ENCODE assay signal across 16 cellular contexts in the genomic region with DNA sequence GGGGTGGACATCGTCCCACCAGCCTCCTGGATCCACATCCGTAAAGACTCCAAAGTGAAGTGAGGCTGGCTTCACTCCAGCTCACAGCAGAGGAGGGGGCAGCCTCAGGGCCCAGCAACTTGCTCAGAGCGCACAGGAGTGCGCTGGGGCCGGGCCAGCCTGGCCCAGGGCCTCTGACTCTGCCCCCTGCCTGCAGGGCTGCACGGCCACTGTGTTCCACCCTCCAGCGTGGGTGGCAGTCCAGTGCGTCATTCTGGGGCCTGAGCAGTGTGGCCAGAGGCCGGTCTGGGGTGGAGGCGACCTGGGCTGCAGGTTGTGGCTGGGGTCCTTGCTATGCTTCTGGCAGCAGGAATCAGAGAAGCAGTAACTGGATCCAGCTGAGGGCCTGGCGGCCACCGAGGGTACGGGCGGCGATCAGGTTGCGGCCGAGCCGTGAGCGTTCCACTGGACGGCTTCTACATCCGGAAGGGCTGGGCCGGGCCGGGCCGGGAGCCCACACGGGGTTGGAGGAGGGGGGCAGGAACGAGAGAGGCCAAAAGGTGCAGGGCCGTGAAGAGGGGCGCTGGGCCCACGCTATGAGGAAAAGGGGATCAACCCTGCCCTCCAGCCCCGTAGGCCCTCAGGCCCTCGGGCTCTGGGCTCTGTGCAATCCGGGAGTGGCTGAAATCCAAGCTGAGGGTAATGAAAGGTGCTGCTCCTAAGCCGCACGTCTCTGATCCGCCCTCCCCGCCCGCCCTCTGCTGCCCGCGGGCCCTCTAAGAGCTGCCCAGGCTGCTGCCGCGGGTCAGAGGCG. TPM values are rescaled to one million over a fixed set of nuclear protein-coding genes. Genes with fewer than 3 reads are reported as not detected.
DNase-seq lines count a peak whose midpoint lies in the region; ATAC-seq and TF ChIP-seq lines count a peak whose summit lies in the region.
"Had no signal": no experiment of that assay in that cellular context is flagged by ENCODE, and none has a peak within 500 bp of the region (broad histone marks: within the 10 kb centered on the region; RNA-seq: fewer than 3 reads in every experiment).

A gene with protein sequence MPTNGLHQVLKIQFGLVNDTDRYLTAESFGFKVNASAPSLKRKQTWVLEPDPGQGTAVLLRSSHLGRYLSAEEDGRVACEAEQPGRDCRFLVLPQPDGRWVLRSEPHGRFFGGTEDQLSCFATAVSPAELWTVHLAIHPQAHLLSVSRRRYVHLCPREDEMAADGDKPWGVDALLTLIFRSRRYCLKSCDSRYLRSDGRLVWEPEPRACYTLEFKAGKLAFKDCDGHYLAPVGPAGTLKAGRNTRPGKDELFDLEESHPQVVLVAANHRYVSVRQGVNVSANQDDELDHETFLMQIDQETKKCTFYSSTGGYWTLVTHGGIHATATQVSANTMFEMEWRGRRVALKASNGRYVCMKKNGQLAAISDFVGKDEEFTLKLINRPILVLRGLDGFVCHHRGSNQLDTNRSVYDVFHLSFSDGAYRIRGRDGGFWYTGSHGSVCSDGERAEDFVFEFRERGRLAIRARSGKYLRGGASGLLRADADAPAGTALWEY (plus strand): TSS at position 787 of the 793 bp plus-strand sequence. CDS start 155 bp downstream, outside the sequence.

- intact Hi-C loops in left colon (cut with DNase I, micrococcal nuclease): loop anchor here in 1 of 2 donors (10.0 kb wide), 1 partner anchor 77 kb away; no protein-coding TSS in a partner anchor
- intact Hi-C loops in upper lobe of right lung (cut with DNase I): no loop called here
- intact Hi-C loops in naive thymus-derived CD4-positive, alpha-beta T cell (cut with micrococcal nuclease): no loop called here

- H3K9me3 Mint-ChIP-seq in naive thymus-derived CD4-positive, alpha-beta T cell: no peaks in the 10 kb centered on the region
- H3K9me3 Mint-ChIP-seq: activated T-helper 2 cell treated with anti-CD3 and anti-CD28 coated beads, Interferon-gamma antibody, Interleukin-2, Interleukin-4, amounts not matched to agents 10 μg/mL and 5 μg/mL and 100 μg/mL, durations not matched to agents 14 hours and 24 hours and 36 hours had no signal

- H3K27me3 Mint-ChIP-seq in naive thymus-derived CD4-positive, alpha-beta T cell: peaks cover 0 to 9% (median 3%) of the 10 kb centered on the region in 5 donors

- no peak within 1 kb of the TSS for H3K27ac Mint-ChIP-seq in naive thymus-derived CD4-positive, alpha-beta T cell
- H3K27ac Mint-ChIP-seq: activated T-helper 2 cell treated with anti-CD3 and anti-CD28 coated beads, Interferon-gamma antibody, Interleukin-2, Interleukin-4, amounts not matched to agents 10 μg/mL and 5 μg/mL and 100 μg/mL, durations not matched to agents 14 hours and 24 hours and 36 hours; progenitor cell of endocrine pancreas had no signal

- CTCF ChIA-PET in naive thymus-derived CD4-positive, alpha-beta T cell (lab: Charles Lee): no interaction called here

- H3K9me3 ChIP-seq in cardiac muscle cell (ENCODE audit: low read depth) (no peaks in the 10 kb centered on the region), right atrium auricular region (no peaks in the 10 kb centered on the region), WERI-Rb-1 (ENCODE audit: severe bottlenecking) (peaks cover 4% of the 10 kb centered on the region), upper lobe of right lung (no peaks in the 10 kb centered on the region)
- no peaks in the 10 kb centered on the region for H3K9me3 ChIP-seq in naive thymus-derived CD4-positive, alpha-beta T cell (ENCODE audit: control insufficient read depth in 2 of 3, low read length in 3 of 3)

- peaks cover 6% of the 10 kb centered on the region for H3K4me1 ChIP-seq in cardiac muscle cell (ENCODE audit: low read depth)
- peaks cover 0 to 11% of the 10 kb centered on the region in 2 donors for H3K4me1 ChIP-seq in right atrium auricular region
- H3K4me1 ChIP-seq in upper lobe of right lung: peaks cover 9% of the 10 kb centered on the region
- no peaks in the 10 kb centered on the region for H3K4me1 ChIP-seq in naive thymus-derived CD4-positive, alpha-beta T cell (ENCODE audit: control insufficient read depth in 2 of 2, insufficient read depth in 2 of 2, low read length in 2 of 2)

- peak; percentile 30 for TF ChIP-seq CTCF in cardiac muscle cell (IDR thresholded peaks at IDR 0.05; ENCODE audit: low read depth, low read length)
- no peak for TF ChIP-seq CTCF in right atrium auricular region (IDR thresholded peaks at IDR 0.05)
- peak; percentile 39; the same call in 1 of the 2 replicates for TF ChIP-seq CTCF in WERI-Rb-1 (IDR thresholded peaks at IDR 0.05; ENCODE audit: low read depth, low read length)
- TF ChIP-seq CTCF in upper lobe of right lung (IDR thresholded peaks at IDR 0.05): no peak

- peaks cover 0 to 1% (median 0%) of the 10 kb centered on the region in 7 donors for H3K4me1 Mint-ChIP-seq in naive thymus-derived CD4-positive, alpha-beta T cell

- DNase-seq in cardiac muscle cell (ENCODE audit: low read depth in 1 of 2, low spot score in 1 of 2) (peak in 1 of 2 donors; percentile 30), right atrium auricular region (ENCODE audit: low spot score) (no peak), WERI-Rb-1 (peak; percentile 77), left colon (no peak), upper lobe of right lung (no peak), cerebellar nuclear complex (lab: John Stamatoyannopoulos, UW) (no peak), D341Med (ENCODE audit: low spot score) (no peak)
- DNase-seq in naive thymus-derived CD4-positive, alpha-beta T cell: no peak
- DNase-seq: activated CD4-positive, alpha-beta T cell treated with anti-CD3 and anti-CD28 coated beads for 1 hour; C1 segment of cervical spinal cord; central memory CD4-positive, alpha-beta T cell; Karpas-422; NCI-H446 treated with DMSO at 0.1 percent for 48 hours had no signal

- POLR2A ChIA-PET in naive thymus-derived CD4-positive, alpha-beta T cell (lab: Charles Lee): no interaction called here

- H3K36me3 ChIP-seq in cardiac muscle cell: no peaks in the 10 kb centered on the region
- no peaks in the 10 kb centered on the region for H3K36me3 ChIP-seq in right atrium auricular region
- no peaks in the 10 kb centered on the region for H3K36me3 ChIP-seq in WERI-Rb-1
- H3K36me3 ChIP-seq in upper lobe of right lung: no peaks in the 10 kb centered on the region
- H3K36me3 ChIP-seq in naive thymus-derived CD4-positive, alpha-beta T cell (ENCODE audit: control insufficient read depth in 2 of 3, insufficient read depth in 3 of 3, low read length in 3 of 3): no peaks in the 10 kb centered on the region

- ATAC-seq in left colon: peak; percentile 56
- peak; percentile 68 for ATAC-seq in upper lobe of right lung
- no peak for ATAC-seq in naive thymus-derived CD4-positive, alpha-beta T cell

- H3K27ac ChIP-seq in cardiac muscle cell (no peak within 1 kb of the TSS), right atrium auricular region (no peak within 1 kb of the TSS), WERI-Rb-1 (peak within 1 kb of the TSS; percentile 40), upper lobe of right lung (no peak within 1 kb of the TSS)
- no peak within 1 kb of the TSS for H3K27ac ChIP-seq in naive thymus-derived CD4-positive, alpha-beta T cell (ENCODE audit: low read depth, low read length)

- H3K36me3 Mint-ChIP-seq in naive thymus-derived CD4-positive, alpha-beta T cell: no peaks in the 10 kb centered on the region

- H3K27me3 ChIP-seq in cardiac muscle cell (no peaks in the 10 kb centered on the region), right atrium auricular region (no peaks in the 10 kb centered on the region), WERI-Rb-1 (ENCODE audit: insufficient read depth, low read depth, severe bottlenecking) (no peaks in the 10 kb centered on the region), upper lobe of right lung (peaks cover 34% of the 10 kb centered on the region)
- no peaks in the 10 kb centered on the region for H3K27me3 ChIP-seq in naive thymus-derived CD4-positive, alpha-beta T cell (ENCODE audit: control insufficient read depth in 2 of 2, insufficient read depth in 2 of 2, low read length in 2 of 2)

- H3K4me3 ChIP-seq in cardiac muscle cell (no peak within 1 kb of the TSS), right atrium auricular region (no peak within 1 kb of the TSS), WERI-Rb-1 (ENCODE audit: low read depth, low read length) (no peak within 1 kb of the TSS), upper lobe of right lung (no peak within 1 kb of the TSS)
- H3K4me3 ChIP-seq in naive thymus-derived CD4-positive, alpha-beta T cell (ENCODE audit: low read length): no peak within 1 kb of the TSS

- H3K4me3 Mint-ChIP-seq in naive thymus-derived CD4-positive, alpha-beta T cell: no peak within 1 kb of the TSS

RNA-seq across cellular contexts. Expression of the gene that starts here (rescaled TPM):
- total RNA-seq in cardiac muscle cell: 9.0 and 11.3 TPM in 2 replicates
- polyA plus RNA-seq in cardiac muscle cell: 1.5 and 2.4 TPM in 2 replicates
- under 1 TPM; 0.63 to 0.74 TPM for total RNA-seq in right atrium auricular region
- 1 to 10 TPM; 2.3 to 4.9 TPM for total RNA-seq in left colon
- 3.6 TPM for total RNA-seq in upper lobe of right lung
- total RNA-seq in naive thymus-derived CD4-positive, alpha-beta T cell: 1 to 10 TPM in 2 of 5 experiments, under 1 TPM in 3; 0.56 to 1.6 (median 0.70) TPM
- not detected for polyA plus RNA-seq in naive thymus-derived CD4-positive, alpha-beta T cell
- polyA plus RNA-seq: liver had no signal

Comparison
In these comparisons a context has a peak if more than half of its experiments do, and no peak if none do; other contexts are left out.
1. CTCF ChIP-seq: peak in cardiac muscle cell (single experiment) and WERI-Rb-1 (single experiment); none in right atrium auricular region (0 of 2) and upper lobe of right lung (single experiment).